In the genomic region with DNA sequence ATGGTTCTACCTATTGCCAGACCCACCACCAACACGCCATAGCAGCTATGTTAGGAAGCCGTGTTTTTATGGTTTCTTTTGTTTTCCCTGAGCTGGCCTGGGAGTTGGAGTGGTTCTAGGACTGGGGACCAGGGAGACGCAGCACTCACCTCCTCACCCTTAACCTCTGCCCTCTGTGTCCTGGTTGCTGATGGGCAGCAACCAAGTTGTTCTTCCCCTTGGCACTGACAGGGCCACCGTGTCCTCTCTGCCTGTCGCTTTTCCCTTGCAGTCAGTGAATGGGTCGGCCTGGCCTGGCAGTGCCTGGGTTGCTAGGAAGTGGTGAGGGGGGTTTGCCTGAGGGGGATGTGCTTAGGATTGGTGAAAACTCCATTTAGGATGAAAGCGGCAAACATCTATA, we compare ENCODE assay signal across 34 cellular contexts.
"Had no signal": no experiment of that assay in that cellular context is flagged by ENCODE, and none has a peak within 500 bp of the region (broad histone marks: within the 10 kb centered on the region; RNA-seq: fewer than 3 reads in every experiment).

No MANE protein-coding gene starts in this region.

- H3K27me3 ChIP-seq: ascending aorta, cardiac muscle cell had no signal

- ATAC-seq: activated CD8-positive, alpha-beta T cell treated with anti-CD3 and anti-CD28 coated beads for 36 hours; activated naive CD8-positive, alpha-beta T cell treated with anti-CD3 and anti-CD28 coated beads, Interleukin-2, amount 50 U/mL, for 24 hours had no signal

- H3K4me1 Mint-ChIP-seq: activated B cell treated with CpG ODN at 0.5 μM for 24 hours; activated CD4-positive, alpha-beta T cell treated with anti-CD3 and anti-CD28 coated beads, Interleukin-2, amount 10 ng/mL, durations not matched to agents 24 days and 14 days; activated naive CD4-positive, alpha-beta T cell treated with anti-CD3 and anti-CD28 coated beads, Interleukin-2, amount 10 ng/mL, durations not matched to agents 7 days and 5 days; activated naive CD4-positive, alpha-beta T cell treated with anti-CD3 and anti-CD28 coated beads, Interleukin-2, amount 50 U/mL, for 24 hours; activated naive CD8-positive, alpha-beta T cell treated with anti-CD3 and anti-CD28 coated beads, Interleukin-2, amount 10 ng/mL, durations not matched to agents 7 days and 5 days; activated naive CD8-positive, alpha-beta T cell treated with anti-CD3 and anti-CD28 coated beads, Interleukin-2, amount 50 U/mL, for 24 hours; brain; central memory CD8-positive, alpha-beta T cell had no signal

- H3K36me3 Mint-ChIP-seq: activated CD4-positive, alpha-beta memory T cell treated with anti-CD3 and anti-CD28 coated beads for 36 hours; activated naive CD4-positive, alpha-beta T cell treated with anti-CD3 and anti-CD28 coated beads, Interleukin-2, amount 10 ng/mL, durations not matched to agents 7 days and 5 days; activated naive CD4-positive, alpha-beta T cell treated with anti-CD3 and anti-CD28 coated beads, Interleukin-2, amount 50 U/mL, for 24 hours; activated naive CD8-positive, alpha-beta T cell; activated naive CD8-positive, alpha-beta T cell treated with anti-CD3 and anti-CD28 coated beads, Interleukin-2, amount 10 ng/mL, durations not matched to agents 7 days and 5 days; brain had no signal

- H3K27ac ChIP-seq: ascending aorta, cardiac muscle cell, VCaP had no signal

- H3K27ac Mint-ChIP-seq: activated B cell treated with CpG ODN at 0.5 μM for 24 hours; activated CD4-positive, alpha-beta memory T cell treated with anti-CD3 and anti-CD28 coated beads for 36 hours; activated CD4-positive, alpha-beta T cell treated with anti-CD3 and anti-CD28 coated beads, Interleukin-2, amount 10 ng/mL, durations not matched to agents 24 days and 14 days; activated CD8-positive, alpha-beta T cell treated with anti-CD3 and anti-CD28 coated beads for 36 hours; activated naive CD4-positive, alpha-beta T cell treated with anti-CD3 and anti-CD28 coated beads, Interleukin-2, amount 10 ng/mL, durations not matched to agents 7 days and 5 days; activated naive CD4-positive, alpha-beta T cell treated with anti-CD3 and anti-CD28 coated beads, Interleukin-2, amount 50 U/mL, for 24 hours; activated naive CD8-positive, alpha-beta T cell; activated naive CD8-positive, alpha-beta T cell treated with anti-CD3 and anti-CD28 coated beads, Interleukin-2, amount 10 ng/mL, durations not matched to agents 7 days and 5 days; activated naive CD8-positive, alpha-beta T cell treated with anti-CD3 and anti-CD28 coated beads, Interleukin-2, amount 50 U/mL, for 24 hours; activated T-cell treated with anti-CD3 and anti-CD28 coated beads, Interleukin-2, amount 50 U/mL, for 24 hours; activated T-helper 2 cell treated with anti-CD3 and anti-CD28 coated beads, Interferon-gamma antibody, Interleukin-2, Interleukin-4, amounts not matched to agents 10 μg/mL and 5 μg/mL and 100 μg/mL, durations not matched to agents 14 hours and 24 hours and 36 hours; brain; T-helper 1 cell treated with Interleukin-12 subunit alpha and Interleukin-12 subunit beta and Interleukin-4 antibody, amounts not matched to agents 30 μg/mL and 1 μg/mL, for 36 hours; T-helper 2 cell treated with Interferon-gamma antibody and Interleukin-4, amounts not matched to agents 5 μg/mL and 100 μg/mL, for 36 hours had no signal

- H3K4me3 Mint-ChIP-seq: activated B cell treated with CpG ODN at 0.5 μM for 24 hours; activated CD4-positive, alpha-beta memory T cell treated with anti-CD3 and anti-CD28 coated beads for 36 hours; activated CD4-positive, alpha-beta T cell treated with anti-CD3 and anti-CD28 coated beads, Interleukin-2, amount 10 ng/mL, durations not matched to agents 24 days and 14 days; activated CD8-positive, alpha-beta T cell treated with anti-CD3 and anti-CD28 coated beads for 36 hours; activated naive CD4-positive, alpha-beta T cell treated with anti-CD3 and anti-CD28 coated beads, Interleukin-2, amount 10 ng/mL, durations not matched to agents 7 days and 5 days; activated naive CD4-positive, alpha-beta T cell treated with anti-CD3 and anti-CD28 coated beads, Interleukin-2, amount 50 U/mL, for 24 hours; activated naive CD8-positive, alpha-beta T cell; activated naive CD8-positive, alpha-beta T cell treated with anti-CD3 and anti-CD28 coated beads, Interleukin-2, amount 10 ng/mL, durations not matched to agents 7 days and 5 days; activated naive CD8-positive, alpha-beta T cell treated with anti-CD3 and anti-CD28 coated beads, Interleukin-2, amount 50 U/mL, for 24 hours; activated T-cell treated with anti-CD3 and anti-CD28 coated beads, Interleukin-2, amount 50 U/mL, for 24 hours; brain; central memory CD8-positive, alpha-beta T cell; T-helper 1 cell treated with Interleukin-12 subunit alpha and Interleukin-12 subunit beta and Interleukin-4 antibody, amounts not matched to agents 30 μg/mL and 1 μg/mL, for 36 hours; T-helper 2 cell treated with Interferon-gamma antibody and Interleukin-4, amounts not matched to agents 5 μg/mL and 100 μg/mL, for 36 hours had no signal

- H3K4me3 ChIP-seq: ascending aorta, cardiac muscle cell had no signal

- DNase-seq: activated B cell treated with CpG ODN at 0.5 μM for 24 hours; activated CD4-positive, alpha-beta memory T cell treated with anti-CD3 and anti-CD28 coated beads for 36 hours; activated CD4-positive, alpha-beta T cell treated with anti-CD3 and anti-CD28 coated beads for 4 hours; activated CD4-positive, alpha-beta T cell treated with anti-CD3 and anti-CD28 coated beads, Interleukin-2, amount 10 ng/mL, durations not matched to agents 24 days and 14 days; activated CD4-positive, alpha-beta T cell treated with anti-CD3 and anti-CD28 coated beads, Interleukin-2, amount 50 U/mL, for 1 hour; activated CD4-positive, alpha-beta T cell treated with anti-CD3 and anti-CD28 coated beads, Interleukin-2, amount 50 U/mL, for 4 hours; activated CD4-positive, CD25-positive, alpha-beta regulatory T cell treated with anti-CD3 and anti-CD28 coated beads, Interleukin-2, amount 50 U/mL, for 72 hours; activated CD8-positive, alpha-beta memory T cell treated with anti-CD3 and anti-CD28 coated beads, Interleukin-2, amount 50 U/mL, for 48 hours; activated CD8-positive, alpha-beta T cell treated with anti-CD3 and anti-CD28 coated beads for 36 hours; activated effector memory CD4-positive, alpha-beta T cell treated with Interleukin-2 at 50 U/mL for 16 hours; activated gamma-delta T cell; activated naive CD4-positive, alpha-beta T cell treated with anti-CD3 and anti-CD28 coated beads, Interleukin-2, amount 10 ng/mL, durations not matched to agents 7 days and 5 days; activated naive CD4-positive, alpha-beta T cell treated with Interleukin-2 at 50 U/mL for 16 hours; activated naive CD8-positive, alpha-beta T cell treated with anti-CD3 and anti-CD28 coated beads, Interleukin-2, amount 10 ng/mL, durations not matched to agents 7 days and 5 days; activated naive CD8-positive, alpha-beta T cell treated with anti-CD3 and anti-CD28 coated beads, Interleukin-2, amount 50 U/mL, for 24 hours; activated T-cell treated with anti-CD3 and anti-CD28 coated beads, Interleukin-2, amount 50 U/mL, for 24 hours; activated T-cell treated with anti-CD3 and anti-CD28 coated beads, Interleukin-2, amount 50 U/mL, for 48 hours; amygdala; anterior cingulate cortex; caudate nucleus; cerebellar nuclear complex; T-helper 1 cell; T-helper 2 cell; T-helper 9 cell had no signal

- H3K27me3 Mint-ChIP-seq: activated B cell treated with CpG ODN at 0.5 μM for 24 hours; activated CD4-positive, alpha-beta memory T cell treated with anti-CD3 and anti-CD28 coated beads for 36 hours; activated CD4-positive, alpha-beta T cell treated with anti-CD3 and anti-CD28 coated beads, Interleukin-2, amount 10 ng/mL, durations not matched to agents 24 days and 14 days; activated CD8-positive, alpha-beta T cell treated with anti-CD3 and anti-CD28 coated beads for 36 hours; activated naive CD4-positive, alpha-beta T cell treated with anti-CD3 and anti-CD28 coated beads, Interleukin-2, amount 50 U/mL, for 24 hours; activated naive CD8-positive, alpha-beta T cell; activated naive CD8-positive, alpha-beta T cell treated with anti-CD3 and anti-CD28 coated beads, Interleukin-2, amount 50 U/mL, for 24 hours; activated T-cell treated with anti-CD3 and anti-CD28 coated beads, Interleukin-2, amount 50 U/mL, for 24 hours; central memory CD8-positive, alpha-beta T cell had no signal

- H3K9me3 ChIP-seq: ascending aorta had no signal

- H3K36me3 ChIP-seq: ascending aorta, cardiac muscle cell had no signal

- H3K9me3 Mint-ChIP-seq: activated B cell treated with CpG ODN at 0.5 μM for 24 hours; activated CD4-positive, alpha-beta memory T cell treated with anti-CD3 and anti-CD28 coated beads for 36 hours; activated CD4-positive, alpha-beta T cell treated with anti-CD3 and anti-CD28 coated beads, Interleukin-2, amount 10 ng/mL, durations not matched to agents 24 days and 14 days; activated CD8-positive, alpha-beta T cell treated with anti-CD3 and anti-CD28 coated beads for 36 hours; activated naive CD4-positive, alpha-beta T cell treated with anti-CD3 and anti-CD28 coated beads, Interleukin-2, amount 10 ng/mL, durations not matched to agents 7 days and 5 days; activated naive CD4-positive, alpha-beta T cell treated with anti-CD3 and anti-CD28 coated beads, Interleukin-2, amount 50 U/mL, for 24 hours; activated naive CD8-positive, alpha-beta T cell treated with anti-CD3 and anti-CD28 coated beads, Interleukin-2, amount 10 ng/mL, durations not matched to agents 7 days and 5 days; activated naive CD8-positive, alpha-beta T cell treated with anti-CD3 and anti-CD28 coated beads, Interleukin-2, amount 50 U/mL, for 24 hours; activated T-cell treated with anti-CD3 and anti-CD28 coated beads, Interleukin-2, amount 50 U/mL, for 24 hours; activated T-helper 2 cell treated with anti-CD3 and anti-CD28 coated beads, Interferon-gamma antibody, Interleukin-2, Interleukin-4, amounts not matched to agents 10 μg/mL and 5 μg/mL and 100 μg/mL, durations not matched to agents 14 hours and 24 hours and 36 hours; brain; central memory CD8-positive, alpha-beta T cell; T-helper 1 cell treated with Interleukin-12 subunit alpha and Interleukin-12 subunit beta and Interleukin-4 antibody, amounts not matched to agents 30 μg/mL and 1 μg/mL, for 36 hours; T-helper 2 cell treated with Interferon-gamma antibody and Interleukin-4, amounts not matched to agents 5 μg/mL and 100 μg/mL, for 36 hours had no signal

- H3K4me1 ChIP-seq: ascending aorta had no signal
